Comparison of ENCODE assay signal across 8 cellular contexts in the genomic region with DNA sequence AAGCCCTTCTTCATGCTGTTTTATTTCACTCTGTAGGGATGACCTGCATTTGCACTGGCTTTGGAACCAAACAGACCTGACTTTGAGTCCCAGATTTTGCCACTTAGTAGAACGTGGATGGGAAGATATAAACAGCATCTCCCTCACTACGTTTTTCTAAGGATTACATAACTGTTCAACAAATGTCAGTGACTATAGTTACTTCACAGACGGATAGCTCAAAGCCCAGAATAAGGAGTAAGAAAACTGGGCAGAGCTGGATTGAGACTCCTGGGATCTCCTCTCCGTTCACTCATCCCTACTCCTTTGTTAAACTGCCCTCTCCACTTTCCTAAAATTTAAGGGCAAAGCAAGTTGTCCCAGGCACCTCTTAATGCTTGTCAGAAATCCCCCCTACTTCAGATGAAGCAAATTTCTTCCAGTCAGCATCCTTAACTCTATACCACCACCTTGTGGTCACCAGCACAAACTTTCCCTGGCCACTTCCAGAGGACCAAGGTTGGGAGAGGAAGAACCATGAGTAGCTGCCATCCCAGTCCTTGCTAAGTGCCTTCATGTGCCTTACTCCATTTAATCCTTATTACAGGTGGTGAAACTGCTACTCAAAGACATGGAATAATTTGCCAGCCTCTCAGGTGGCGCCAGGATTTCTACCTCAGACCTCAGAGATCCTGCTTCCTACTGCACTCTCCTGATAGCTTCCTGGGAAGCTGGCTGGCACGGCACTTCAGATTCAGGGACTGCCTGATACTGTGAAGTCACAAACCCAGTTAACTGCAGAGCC. TPM values are rescaled to one million over a fixed set of nuclear protein-coding genes. Genes with fewer than 3 reads are reported as not detected.
A peak's percentile ranks its signal among the peaks of the same experiment; 100 is the strongest.
DNase-seq lines count a peak whose midpoint lies in the region; ATAC-seq, FAIRE-seq and TF ChIP-seq lines count a peak whose summit lies in the region.

No MANE protein-coding gene starts in this region.

- BruUV-seq in Calu3 (replicated peaks; lab: Mats Ljungman, UMichigan), result no TSS peak

- ATAC-seq in HG03095 (IDR thresholded peaks at IDR 0.05; ENCODE audit: unreplicated experiment), result no peak
- ATAC-seq in HG02981 (IDR thresholded peaks at IDR 0.05; ENCODE audit: unreplicated experiment), result no peak

- H3K27me3 ChIP-seq in astrocyte (ENCODE audit: insufficient read depth, low read length), result no peaks in the 10 kb centered on the region
- no peaks in the 10 kb centered on the region for H3K27me3 ChIP-seq in left ventricle myocardium inferior (ENCODE audit: low read depth)

- no peaks in the 10 kb centered on the region for H3K79me2 ChIP-seq in astrocyte (ENCODE audit: insufficient read depth, low read length)

- peaks cover 28% of the 10 kb centered on the region for H3K36me3 Mint-ChIP-seq in Calu3 (ENCODE audit: insufficient read depth, unreplicated experiment)
- H3K36me3 Mint-ChIP-seq in astrocyte (ENCODE audit: low read depth, unreplicated experiment), result no peaks in the 10 kb centered on the region

- peaks cover 24% of the 10 kb centered on the region for H3K36me3 ChIP-seq in astrocyte (ENCODE audit: insufficient read depth, low read length)
- H3K36me3 ChIP-seq in left ventricle myocardium inferior, result peaks cover 22% of the 10 kb centered on the region

- FAIRE-seq in H54 (lab: Jason Lieb, UNC) (peak; percentile 53), astrocyte (lab: Jason Lieb, UNC) (no peak)

- DNase-seq in Calu3 (peak; percentile 59), H54 (ENCODE audit: insufficient read length, low spot score) (peak; percentile 59), NCI-H510A (lab: John Stamatoyannopoulos, UW) (peak; percentile 12), astrocyte (ENCODE audit: low read depth) (peak; percentile 30), left ventricle myocardium inferior (no peak), pulmonary artery endothelial cell (ENCODE audit: low read depth, low spot score) (peak; percentile 27)

- H3K27me3 Mint-ChIP-seq in Calu3 (ENCODE audit: unreplicated experiment), result no peaks in the 10 kb centered on the region
- no peaks in the 10 kb centered on the region for H3K27me3 Mint-ChIP-seq in astrocyte (ENCODE audit: low read depth, unreplicated experiment)

- TF ChIP-seq POLR2A in H54 (IDR thresholded peaks at IDR 0.05; ENCODE audit: low read depth, low read length), result no peak

- peaks cover 45% of the 10 kb centered on the region for H4K20me1 ChIP-seq in astrocyte (ENCODE audit: insufficient read depth, low read length)

- H3K4me1 Mint-ChIP-seq in Calu3 (ENCODE audit: low read depth, unreplicated experiment) (no peaks in the 10 kb centered on the region), astrocyte (ENCODE audit: low read depth, unreplicated experiment) (no peaks in the 10 kb centered on the region)

- H3K27ac ChIP-seq in astrocyte (ENCODE audit: low read depth, low read length) (no peak overlapping the region), left ventricle myocardium inferior (replicated peaks) (peak overlapping the region; percentile 59)

- intact Hi-C loops in Calu3 (cut with micrococcal nuclease; ENCODE audit: unreplicated experiment), result loop anchor here (1.0 to 5.0 kb wide), 4 partner anchors 36 to 323 kb away; partner anchors contain the start of gene EGR1
- intact Hi-C loops in left ventricle myocardium inferior (cut with micrococcal nuclease), result loop anchor here (5.0 kb wide), 1 partner anchor 46 kb away; no protein-coding TSS in a partner anchor

- H3K27ac Mint-ChIP-seq in Calu3 (ENCODE audit: unreplicated experiment) (no peak overlapping the region), astrocyte (ENCODE audit: unreplicated experiment) (peak overlapping the region; percentile 53)

- H3K9me3 ChIP-seq in astrocyte (ENCODE audit: insufficient read depth, low read depth, low read length), result no peaks in the 10 kb centered on the region
- H3K9me3 ChIP-seq in left ventricle myocardium inferior (replicated peaks), result no peaks in the 10 kb centered on the region

- H3K4me3 ChIP-seq in astrocyte (ENCODE audit: insufficient read depth, low read depth, low read length), result no peak overlapping the region
- no peak overlapping the region for H3K4me3 ChIP-seq in left ventricle myocardium inferior

- H3K9me3 Mint-ChIP-seq in Calu3 (ENCODE audit: low read depth, unreplicated experiment) (no peaks in the 10 kb centered on the region), astrocyte (ENCODE audit: unreplicated experiment) (no peaks in the 10 kb centered on the region)

- H2AFZ ChIP-seq in astrocyte (ENCODE audit: low read depth, low read length), result no peak overlapping the region

- H3K9ac ChIP-seq in astrocyte (ENCODE audit: low read length), result no peak overlapping the region

- H3K4me2 ChIP-seq in astrocyte (ENCODE audit: low read length), result no peak overlapping the region

- H3K4me3 Mint-ChIP-seq in Calu3 (ENCODE audit: low read depth, unreplicated experiment) (no peak overlapping the region), astrocyte (ENCODE audit: unreplicated experiment) (no peak overlapping the region)

- TF ChIP-seq CTCF in Calu3 (IDR thresholded peaks at IDR 0.05; ENCODE audit: unreplicated experiment) (peak; percentile 68), astrocyte (IDR thresholded peaks at IDR 0.05; ENCODE audit: insufficient read depth, low read depth, low read length) (peak; percentile 78), left ventricle myocardium inferior (IDR thresholded peaks at IDR 0.05; ENCODE audit: borderline replicate concordance) (peak; percentile 80)

- CTCF ChIA-PET in Calu3 (lab: Charles Lee), result interaction anchor here (0.6 to 4.0 kb wide), 12 partner anchors 9 to 505 kb away, joined by 3 to 46 read pairs (median 4); partner anchors contain the start of genes BRD8, EGR1 and KIF20A

- H3K4me1 ChIP-seq in astrocyte (ENCODE audit: insufficient read depth, low read length), result peaks cover 6% of the 10 kb centered on the region
- peaks cover 38% of the 10 kb centered on the region for H3K4me1 ChIP-seq in left ventricle myocardium inferior

RNA-seq across cellular contexts. Expression of gene EGR1, which starts 38.4 kb away (rescaled TPM):
- total RNA-seq in Calu3 (2022), result 97.0 TPM in 2 replicates
- 24.4 and 31.5 TPM in 2 replicates for total RNA-seq in astrocyte
- total RNA-seq in left ventricle myocardium inferior, result 7.8 TPM
- 0.73 and 1.2 TPM in 2 replicates for total RNA-seq in pulmonary artery endothelial cell

RNA-seq across cellular contexts. Expression of gene ETF1, which starts 39.4 kb away (rescaled TPM):
- total RNA-seq in Calu3 (2022) (159 and 164 TPM in 2 replicates), astrocyte (139 and 153 TPM in 2 replicates), left ventricle myocardium inferior (80.8 TPM), pulmonary artery endothelial cell (140 and 162 TPM in 2 replicates)
